In the genomic region with DNA sequence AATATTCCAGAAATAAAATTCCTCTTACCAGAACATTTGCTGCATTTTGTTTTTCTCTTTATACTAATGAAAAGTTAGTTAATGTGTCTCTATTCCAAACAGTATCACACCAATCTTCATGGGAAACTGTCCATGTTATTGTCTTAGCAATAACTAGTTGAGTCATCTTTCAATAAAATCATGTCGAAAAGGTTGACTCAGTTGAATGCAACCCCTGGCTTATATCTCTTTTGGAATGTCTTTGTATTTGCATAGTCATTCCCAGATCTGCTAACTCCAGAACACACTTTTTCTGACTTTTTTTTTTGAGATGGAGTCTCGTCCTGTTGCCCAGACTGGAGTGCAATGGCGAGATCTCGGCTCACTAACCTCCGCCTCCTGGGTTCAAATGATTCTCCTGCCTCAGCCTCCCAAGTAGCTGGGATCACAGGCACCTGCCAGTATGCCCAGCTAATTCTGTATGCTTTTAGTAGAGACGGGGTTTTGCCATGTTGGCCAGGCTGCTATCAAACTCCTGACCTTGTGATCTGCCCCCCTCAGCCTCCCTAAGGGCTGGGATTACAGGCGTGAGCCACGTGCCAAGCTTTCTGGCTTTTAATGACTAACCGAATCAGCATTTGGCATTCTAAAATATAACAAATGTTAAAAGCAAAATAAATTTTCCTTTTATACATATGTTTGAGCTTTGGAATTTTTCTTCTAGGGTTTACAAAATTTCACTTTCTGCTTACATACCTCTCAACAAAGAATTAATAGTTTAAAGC, we compare ENCODE assay signal across 19 cellular contexts.
A peak's percentile ranks its signal among the peaks of the same experiment; 100 is the strongest.
DNase-seq lines count a peak whose midpoint lies in the region; ATAC-seq, FAIRE-seq and TF ChIP-seq lines count a peak whose summit lies in the region.
"Had no signal": no experiment of that assay in that cellular context is flagged by ENCODE, and none has a peak within 500 bp of the region (broad histone marks: within the 10 kb centered on the region; RNA-seq: fewer than 3 reads in every experiment).

No MANE protein-coding gene starts in this region.

- intact Hi-C loops in right cardiac atrium (cut with DNase I), result no loop called here

- no peak for FAIRE-seq in urothelium cell line (lab: Jason Lieb, UNC)

- ATAC-seq in right cardiac atrium, result no peak
- ATAC-seq: activated CD4-positive, alpha-beta T cell treated with anti-CD3 and anti-CD28 coated beads for 36 hours; GM23338; right lobe of liver had no signal

- DNase-seq in HCEC 1CT (peak; percentile 57), adipocyte (ENCODE audit: low read depth) (no peak), fibroblast of villous mesenchyme (ENCODE audit: low read depth) (peak; percentile 21), urothelium cell line (ENCODE audit: low spot score) (peak; percentile 4), right cardiac atrium (no peak), HT-29 (ENCODE audit: low spot score) (no peak)
- DNase-seq in stimulated activated CD8-positive, alpha-beta memory T cell treated with anti-CD3 and anti-CD28 coated beads, Interleukin-4, amount 100 ng/mL, for 48 hours, result no peak
- DNase-seq: activated CD4-positive, alpha-beta T cell treated with anti-CD3 and anti-CD28 coated beads for 36 hours; activated naive CD8-positive, alpha-beta T cell treated with anti-CD3 and anti-CD28 coated beads for 36 hours; Calu3; head of caudate nucleus; immature natural killer cell; NCI-H1930; NK-92 treated with Interleukin-12 subunit alpha and Interleukin-12 subunit beta, amount 100 ng/mL, for 24 hours; occipital lobe; right lobe of liver; transverse colon had no signal

- no peak overlapping the region for H3K9ac ChIP-seq in adipocyte (ENCODE audit: low read length)
- H3K9ac ChIP-seq: BLaER1 had no signal

- H3K9me3 ChIP-seq in adipocyte (ENCODE audit: control insufficient read depth, low read length) (no peaks in the 10 kb centered on the region), right cardiac atrium (ENCODE audit: control insufficient read depth, low read length) (no peaks in the 10 kb centered on the region)
- H3K9me3 ChIP-seq: BLaER1, right lobe of liver, transverse colon had no signal

- H3K4me3 ChIP-seq in adipocyte (ENCODE audit: low read length) (peak overlapping the region; percentile 47), fibroblast of villous mesenchyme (ENCODE audit: low read depth, low read length) (no peak overlapping the region), right cardiac atrium (ENCODE audit: low read length) (no peak overlapping the region)
- H3K4me3 ChIP-seq: BLaER1, GM23338, right lobe of liver, transverse colon had no signal

- WGBS in right cardiac atrium, result 73% methylated on average over 9 of the region's 9 CpGs

- no peak for TF ChIP-seq CTCF in fibroblast of villous mesenchyme (IDR thresholded peaks at IDR 0.05; ENCODE audit: insufficient read depth, low read depth, low read length)

- H3K4me1 ChIP-seq in adipocyte (ENCODE audit: control insufficient read depth, insufficient read depth, low read length) (peaks cover 18% of the 10 kb centered on the region), right cardiac atrium (ENCODE audit: control insufficient read depth, insufficient read depth, low read length) (no peaks in the 10 kb centered on the region)
- H3K4me1 ChIP-seq: BLaER1, right lobe of liver, transverse colon had no signal

- H3K27me3 ChIP-seq in adipocyte (replicated peaks; ENCODE audit: control insufficient read depth, insufficient read depth, low read length), result no peaks in the 10 kb centered on the region
- no peaks in the 10 kb centered on the region for H3K27me3 ChIP-seq in right cardiac atrium (ENCODE audit: control insufficient read depth, insufficient read depth)
- H3K27me3 ChIP-seq: BLaER1, right lobe of liver, transverse colon had no signal

- H3K36me3 ChIP-seq in adipocyte (ENCODE audit: control insufficient read depth, insufficient read depth, low read length, severe bottlenecking), result no peaks in the 10 kb centered on the region
- H3K36me3 ChIP-seq: BLaER1, right lobe of liver, transverse colon had no signal

- no peak overlapping the region for H3K27ac ChIP-seq in right cardiac atrium (ENCODE audit: low read length)
- H3K27ac ChIP-seq: BLaER1, right lobe of liver, transverse colon had no signal

Comparison
In these comparisons a context has a peak if more than half of its experiments do, and no peak if none do; other contexts are left out.
1. DNase-seq: peak in HCEC 1CT (single experiment), fibroblast of villous mesenchyme (single experiment) and urothelium cell line (single experiment); none in adipocyte (single experiment), right cardiac atrium (0 of 3), HT-29 (single experiment) and stimulated activated CD8-positive, alpha-beta memory T cell treated with anti-CD3 and anti-CD28 coated beads, Interleukin-4, amount 100 ng/mL, for 48 hours (single experiment).